ENCODE assay signal across 10 cellular contexts in the genomic region with DNA sequence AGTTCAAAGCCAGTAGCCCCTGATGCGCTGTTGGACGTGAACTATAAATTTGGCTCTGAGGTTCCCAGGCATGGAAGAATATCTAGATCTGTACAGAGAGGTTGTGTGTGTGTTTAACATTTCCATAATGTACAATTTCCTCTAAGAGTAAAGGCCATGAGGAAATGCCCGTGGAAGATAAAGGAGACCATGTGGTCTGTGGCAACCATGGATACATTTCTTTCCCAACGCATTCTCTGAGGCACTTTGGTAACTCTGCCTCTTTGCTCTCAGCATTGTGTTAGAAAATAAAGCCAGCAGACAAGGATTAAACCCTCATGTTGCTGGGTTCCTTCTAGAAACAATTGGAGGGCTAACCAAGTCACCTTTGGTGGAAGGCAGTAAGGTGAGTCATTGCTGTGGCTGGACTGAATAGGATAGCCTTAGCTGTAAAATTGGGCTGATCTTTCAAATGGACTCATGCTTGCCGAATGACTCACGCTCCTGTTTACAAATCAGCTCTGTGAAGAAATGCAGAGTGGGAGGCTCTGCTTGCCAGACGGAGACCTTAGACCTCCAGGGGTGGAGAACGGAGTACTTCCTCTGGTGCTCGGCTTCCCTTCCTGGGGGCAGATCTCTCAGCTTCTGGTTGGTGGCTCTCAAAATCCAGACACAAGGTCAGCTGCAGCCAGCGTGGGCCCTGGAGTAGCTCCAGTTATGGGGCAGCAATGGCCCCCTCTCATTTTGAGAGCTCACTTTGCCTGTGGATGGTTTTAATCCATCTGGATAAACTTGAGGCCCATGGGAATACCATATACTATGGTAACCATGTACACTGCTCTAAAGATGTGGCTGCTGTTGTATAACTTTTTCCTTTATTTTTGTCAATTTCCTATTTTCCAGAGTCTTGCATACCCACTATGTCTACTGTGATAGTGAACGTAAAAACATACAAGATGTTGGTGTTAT.
DNase-seq lines count a peak whose midpoint lies in the region; ATAC-seq and TF ChIP-seq lines count a peak whose summit lies in the region.
"Had no signal": no experiment of that assay in that cellular context is flagged by ENCODE, and none has a peak within 500 bp of the region (broad histone marks: within the 10 kb centered on the region; RNA-seq: fewer than 3 reads in every experiment).

No MANE protein-coding gene starts in this region.

- H3K4me1 Mint-ChIP-seq in Calu3 (ENCODE audit: low read depth, unreplicated experiment), result peaks cover 51% of the 10 kb centered on the region
- H3K4me1 Mint-ChIP-seq in CD4-positive, alpha-beta memory T cell, result no peaks in the 10 kb centered on the region
- H3K4me1 Mint-ChIP-seq: activated naive CD8-positive, alpha-beta T cell treated with anti-CD3 and anti-CD28 coated beads, Interleukin-2, amount 10 ng/mL, durations not matched to agents 7 days and 5 days had no signal

- no peak overlapping the region for H3K4me3 ChIP-seq in Peyer's patch
- no peak overlapping the region for H3K4me3 ChIP-seq in CD4-positive, alpha-beta memory T cell (ENCODE audit: low read length in 2 of 2)

- peaks cover 0 to 71% (median 0%) of the 10 kb centered on the region in 4 donors for H3K4me1 ChIP-seq in Peyer's patch
- no peaks in the 10 kb centered on the region for H3K4me1 ChIP-seq in CD4-positive, alpha-beta memory T cell (ENCODE audit: insufficient read depth, low read length)

- H3K9me3 ChIP-seq in Peyer's patch, result no peaks in the 10 kb centered on the region
- no peaks in the 10 kb centered on the region for H3K9me3 ChIP-seq in CD4-positive, alpha-beta memory T cell (ENCODE audit: control insufficient read depth in 1 of 2, low read length in 2 of 2)

- H3K27me3 Mint-ChIP-seq in Calu3 (ENCODE audit: unreplicated experiment), result no peaks in the 10 kb centered on the region
- peaks cover 0 to 2% of the 10 kb centered on the region in 2 donors for H3K27me3 Mint-ChIP-seq in CD4-positive, alpha-beta memory T cell
- H3K27me3 Mint-ChIP-seq: activated naive CD8-positive, alpha-beta T cell treated with anti-CD3 and anti-CD28 coated beads, Interleukin-2, amount 10 ng/mL, durations not matched to agents 7 days and 5 days; stimulated activated naive CD8-positive, alpha-beta T cell treated with anti-CD3 and anti-CD28 coated beads, Interleukin-15, Interleukin-2, amounts not matched to agents 100 ng/mL and 50 ng/mL, for 24 hours had no signal

- no peaks in the 10 kb centered on the region for H3K27me3 ChIP-seq in Peyer's patch
- H3K27me3 ChIP-seq in CD4-positive, alpha-beta memory T cell (ENCODE audit: insufficient read depth, low read length), result no peaks in the 10 kb centered on the region

- H3K27ac Mint-ChIP-seq in Calu3 (ENCODE audit: unreplicated experiment), result peak overlapping the region; percentile 96
- no peak overlapping the region for H3K27ac Mint-ChIP-seq in CD4-positive, alpha-beta memory T cell
- H3K27ac Mint-ChIP-seq: activated naive CD8-positive, alpha-beta T cell treated with anti-CD3 and anti-CD28 coated beads, Interleukin-2, amount 10 ng/mL, durations not matched to agents 7 days and 5 days had no signal

- peak in 1 of 2 donors; percentile 14 for TF ChIP-seq POLR2A in Peyer's patch (IDR thresholded peaks at IDR 0.05)

- no peak overlapping the region for H3K4me3 Mint-ChIP-seq in Calu3 (ENCODE audit: low read depth, unreplicated experiment)
- no peak overlapping the region for H3K4me3 Mint-ChIP-seq in CD4-positive, alpha-beta memory T cell
- H3K4me3 Mint-ChIP-seq: activated naive CD8-positive, alpha-beta T cell treated with anti-CD3 and anti-CD28 coated beads, Interleukin-2, amount 10 ng/mL, durations not matched to agents 7 days and 5 days; stimulated activated naive CD8-positive, alpha-beta T cell treated with anti-CD3 and anti-CD28 coated beads, Interleukin-15, Interleukin-2, amounts not matched to agents 100 ng/mL and 50 ng/mL, for 24 hours had no signal

- DNase-seq in Calu3 (peak; percentile 68), Peyer's patch (peak in 2 of 3 donors; percentile 62 to 87), omental fat pad (ENCODE audit: low spot score) (peak; percentile 66), caudate nucleus (lab: John Stamatoyannopoulos, UW) (no peak), DMS114 treated with DMSO at 0.1 percent for 48 hours (lab: John Stamatoyannopoulos, UW; ENCODE audit: unreplicated experiment) (no peak), NCI-H2171 (lab: John Stamatoyannopoulos, UW) (no peak)
- DNase-seq in CD4-positive, alpha-beta memory T cell, result no peak
- DNase-seq: activated naive CD8-positive, alpha-beta T cell treated with anti-CD3 and anti-CD28 coated beads, Interleukin-2, amount 10 ng/mL, durations not matched to agents 7 days and 5 days had no signal

- CTCF ChIA-PET in Calu3 (lab: Charles Lee), result interaction anchor here (1.0 kb wide), 1 partner anchor 9 kb away, joined by 3 read pairs; no protein-coding TSS in a partner anchor
- CTCF ChIA-PET in CD4-positive, alpha-beta memory T cell (lab: Charles Lee; ENCODE audit: partially characterized antibody), result no interaction called here

- H3K36me3 Mint-ChIP-seq in Calu3 (ENCODE audit: insufficient read depth, unreplicated experiment), result peaks cover 23% of the 10 kb centered on the region
- peaks cover 0 to 2% of the 10 kb centered on the region in 2 donors for H3K36me3 Mint-ChIP-seq in CD4-positive, alpha-beta memory T cell
- H3K36me3 Mint-ChIP-seq: activated naive CD8-positive, alpha-beta T cell treated with anti-CD3 and anti-CD28 coated beads, Interleukin-2, amount 10 ng/mL, durations not matched to agents 7 days and 5 days had no signal

- H3K27ac ChIP-seq in Peyer's patch (peak overlapping the region in 3 of 4 donors; percentile 52 to 80 (median 71)), caudate nucleus (ENCODE audit: low read depth, low read length) (no peak overlapping the region)
- no peak overlapping the region for H3K27ac ChIP-seq in CD4-positive, alpha-beta memory T cell (ENCODE audit: low read depth, low read length)

- intact Hi-C loops in Calu3 (cut with micrococcal nuclease; ENCODE audit: unreplicated experiment), result no loop called here
- intact Hi-C loops in CD4-positive, alpha-beta memory T cell (cut with micrococcal nuclease), result no loop called here

- H3K36me3 ChIP-seq in Peyer's patch, result peaks cover 0 to 5% (median 0%) of the 10 kb centered on the region in 3 donors
- no peaks in the 10 kb centered on the region for H3K36me3 ChIP-seq in CD4-positive, alpha-beta memory T cell (ENCODE audit: insufficient read depth, low read length)

- ATAC-seq in esophagus mucosa (peak; percentile 92), omental fat pad (ENCODE audit: low FRiP score) (peak; percentile 94)

- TSS peak; percentile 64 for BruUV-seq in Calu3 (replicated peaks; lab: Mats Ljungman, UMichigan)

- POLR2A ChIA-PET in CD4-positive, alpha-beta memory T cell (lab: Charles Lee; ENCODE audit: partially characterized antibody), result no interaction called here

- no peak for TF ChIP-seq CTCF in Calu3 (IDR thresholded peaks at IDR 0.05; ENCODE audit: unreplicated experiment)
- TF ChIP-seq CTCF in Peyer's patch (IDR thresholded peaks at IDR 0.05), result peak in 1 of 6 experiments; percentile 2
- no peak for TF ChIP-seq CTCF in omental fat pad (IDR thresholded peaks at IDR 0.05)

- H3K9me3 Mint-ChIP-seq in Calu3 (ENCODE audit: low read depth, unreplicated experiment), result no peaks in the 10 kb centered on the region
- peaks cover 0 to 3% (median 0%) of the 10 kb centered on the region in 8 donors for H3K9me3 Mint-ChIP-seq in CD4-positive, alpha-beta memory T cell
- H3K9me3 Mint-ChIP-seq: stimulated activated naive CD8-positive, alpha-beta T cell treated with anti-CD3 and anti-CD28 coated beads, Interleukin-15, Interleukin-2, amounts not matched to agents 100 ng/mL and 50 ng/mL, for 24 hours had no signal

Comparison
In these comparisons a context has a peak if more than half of its experiments do, and no peak if none do; other contexts are left out.
1. DNase-seq: peak in Calu3 (single experiment), Peyer's patch (2 of 3) and omental fat pad (single experiment); none in caudate nucleus (0 of 61), DMS114 treated with DMSO at 0.1 percent for 48 hours (single experiment), NCI-H2171 (single experiment) and CD4-positive, alpha-beta memory T cell (0 of 5).
2. H3K27ac ChIP-seq: peak in Peyer's patch (3 of 4); none in caudate nucleus (single experiment) and CD4-positive, alpha-beta memory T cell (single experiment).